24 cellular contexts compared by ENCODE assay signal in genomic region chr3:109922898-109923297, GRCh38.
DNase-seq lines count a peak whose midpoint lies in the region; ATAC-seq, FAIRE-seq and TF ChIP-seq lines count a peak whose summit lies in the region.
"Had no signal": no experiment of that assay in that cellular context is flagged by ENCODE, and none has a peak within 500 bp of the region (broad histone marks: within the 10 kb centered on the region; RNA-seq: fewer than 3 reads in every experiment).

No MANE protein-coding gene starts in this region.

- no peak overlapping the region for H3K4me3 ChIP-seq in keratinocyte (ENCODE audit: control insufficient read depth in 2 of 3, extremely low read depth in 1 of 3, insufficient read depth in 2 of 3, low read depth in 1 of 3, low read length in 3 of 3)
- H3K4me3 ChIP-seq: K562, SJSA1 had no signal

- dilution Hi-C loops in keratinocyte (cut with MboI; ENCODE audit: extremely low pct_ligation_motif_present, low sequenced_read_pairs): no loop called here

- no peaks in the 10 kb centered on the region for H3K27me3 ChIP-seq in keratinocyte (ENCODE audit: control insufficient read depth, extremely low read depth, insufficient read depth, low read length)
- H3K27me3 ChIP-seq: SJSA1 had no signal

- no peaks in the 10 kb centered on the region for H3K79me2 ChIP-seq in keratinocyte (ENCODE audit: control insufficient read depth, insufficient read depth, low read length)

- H3K4me1 ChIP-seq in keratinocyte (ENCODE audit: control insufficient read depth, extremely low read depth, insufficient read depth, low read length): peaks cover 21% of the 10 kb centered on the region

- no peak for TF ChIP-seq POLR2A in H54 (IDR thresholded peaks at IDR 0.05; ENCODE audit: low read depth, low read length)
- no peak for TF ChIP-seq POLR2A in GM12892 (IDR thresholded peaks at IDR 0.05; ENCODE audit: low read depth, low read length)

- H2AFZ ChIP-seq in keratinocyte (ENCODE audit: control insufficient read depth, low read length): peak overlapping the region; percentile 23

- H4K20me1 ChIP-seq in keratinocyte (ENCODE audit: control insufficient read depth, extremely low read depth, insufficient read depth, low read length): no peaks in the 10 kb centered on the region

- H3K36me3 ChIP-seq in keratinocyte (ENCODE audit: control insufficient read depth in 2 of 2, extremely low read depth in 1 of 2, insufficient read depth in 2 of 2, low read length in 2 of 2): no peaks in the 10 kb centered on the region
- H3K36me3 ChIP-seq: SJSA1 had no signal

- DNase-seq in H54 (ENCODE audit: insufficient read length, low spot score): no peak
- DNase-seq in keratinocyte (ENCODE audit: low read depth, low spot score): no peak
- no peak for DNase-seq in GM12892 (ENCODE audit: insufficient read length)
- no peak for DNase-seq in cerebellar cortex (ENCODE audit: low spot score)
- DNase-seq in NCI-H526 (lab: John Stamatoyannopoulos, UW): no peak
- no peak for DNase-seq in kidney glomerular epithelial cell (lab: John Stamatoyannopoulos, UW)
- DNase-seq: Caco-2; CD8-positive, alpha-beta T cell; DMS79 treated with DMSO at 0.1 percent for 48 hours; H7; NCI-H1105; NCI-H1436 treated with DMSO at 0.1 percent for 48 hours; NCI-H1930; NCI-H2107; NCI-H446; NCI-H524 treated with DMSO at 0.1 percent for 48 hours; NCI-H82; NK-92 treated with Interleukin-12 subunit alpha and Interleukin-12 subunit beta, amount 100 ng/mL, for 24 hours; PC-3 had no signal

- no peaks in the 10 kb centered on the region for H3K9me1 ChIP-seq in keratinocyte (ENCODE audit: control insufficient read depth, extremely low read depth, insufficient read depth, low read length)

- H3K27ac ChIP-seq in keratinocyte (ENCODE audit: control insufficient read depth, insufficient read depth, low read length): no peak overlapping the region
- H3K27ac ChIP-seq: C4-2B, SJSA1 had no signal

- no peak overlapping the region for H3K4me2 ChIP-seq in keratinocyte (ENCODE audit: control insufficient read depth, extremely low read depth, insufficient read depth, low read depth, low read length)

- FAIRE-seq in H54 (lab: Jason Lieb, UNC): peak; percentile 11
- no peak for FAIRE-seq in keratinocyte (lab: Jason Lieb, UNC)
- no peak for FAIRE-seq in GM12892 (lab: Jason Lieb, UNC)
- FAIRE-seq: K562 had no signal

- no peaks in the 10 kb centered on the region for H3K9me3 ChIP-seq in keratinocyte (ENCODE audit: control insufficient read depth, low read depth, low read length)
- H3K9me3 ChIP-seq: Caco-2, SJSA1 had no signal

- no peak for TF ChIP-seq CTCF in keratinocyte (optimal IDR thresholded peaks at IDR 0.05 in 1 of 3, IDR thresholded peaks at IDR 0.05 in 1 of 3, conservative IDR thresholded peaks at IDR 0.05 in 1 of 3; ENCODE audit: extremely low read depth in 1 of 3, insufficient read depth in 2 of 3, low read length in 3 of 3)

- no peak overlapping the region for H3K9ac ChIP-seq in keratinocyte (ENCODE audit: control insufficient read depth, extremely low read depth, insufficient read depth, low read length)

- peak; percentile 13; the same call in 1 of the 3 replicates for ATAC-seq in SK-N-SH treated with all-trans-retinoic acid at 6 μM for 48 hours
- ATAC-seq: CD8-positive, alpha-beta T cell; K562; PC-3; Right ventricle myocardium inferior had no signal

TF ChIP-seq in SK-N-SH treated with all-trans-retinoic acid at 6 μM for 48 hours, 23 proteins besides CTCF, POLR2A, EP300 and RAD21:
- TF ChIP-seq CSRNP3 (CRISPR knock-in tag; IDR thresholded peaks at IDR 0.05): no peak
- TF ChIP-seq PPARA (CRISPR knock-in tag; IDR thresholded peaks at IDR 0.05; ENCODE audit: borderline replicate concordance): no peak
- TF ChIP-seq BACH2 (CRISPR knock-in tag; IDR thresholded peaks at IDR 0.05; ENCODE audit: borderline replicate concordance): no peak
- TF ChIP-seq TCF4 (CRISPR knock-in tag; IDR thresholded peaks at IDR 0.05; ENCODE audit: borderline replicate concordance): no peak
- no peak for TF ChIP-seq OSR1 (CRISPR knock-in tag; IDR thresholded peaks at IDR 0.05)
- TF ChIP-seq PATZ1 (CRISPR knock-in tag; IDR thresholded peaks at IDR 0.05; ENCODE audit: borderline replicate concordance): no peak
- no peak for TF ChIP-seq GLIS3 (CRISPR knock-in tag; IDR thresholded peaks at IDR 0.05)
- no peak for TF ChIP-seq ZNF565 (CRISPR knock-in tag; conservative IDR thresholded peaks at IDR 0.05; ENCODE audit: low read depth)
